In genomic region chr5:149071756-149072155, GRCh38 we compare ENCODE assay signal across 24 cellular contexts. TPM values are rescaled to one million over a fixed set of nuclear protein-coding genes. Genes with fewer than 3 reads are reported as not detected.
DNase-seq lines count a peak whose midpoint lies in the region; ATAC-seq and TF ChIP-seq lines count a peak whose summit lies in the region.
"Had no signal": no experiment of that assay in that cellular context is flagged by ENCODE, and none has a peak within 500 bp of the region (broad histone marks: within the 10 kb centered on the region; RNA-seq: fewer than 3 reads in every experiment).

No MANE protein-coding gene starts in this region.

- no peak overlapping the region for H2AFZ ChIP-seq in PC-9

- no peak for TF ChIP-seq POLR2A in esophagus muscularis mucosa (IDR thresholded peaks at IDR 0.05; ENCODE audit: low read depth)

- H3K27me3 ChIP-seq in PC-9 (ENCODE audit: insufficient read depth, low read depth), result no peaks in the 10 kb centered on the region
- no peaks in the 10 kb centered on the region for H3K27me3 ChIP-seq in esophagus muscularis mucosa
- H3K27me3 ChIP-seq: BE2C, SJCRH30 had no signal

- H3K36me3 ChIP-seq in PC-9 (ENCODE audit: low read depth) (peaks cover 56% of the 10 kb centered on the region), esophagus muscularis mucosa (no peaks in the 10 kb centered on the region)
- H3K36me3 ChIP-seq: BE2C, HAP-1, SJCRH30 had no signal

- H3K4me3 ChIP-seq in PC-9, result no peak overlapping the region
- H3K4me3 ChIP-seq in esophagus muscularis mucosa, result no peak overlapping the region
- H3K4me3 ChIP-seq: HAP-1, SJCRH30 had no signal

- peaks cover 47% of the 10 kb centered on the region for H3K4me1 ChIP-seq in PC-9 (replicated peaks; ENCODE audit: insufficient read depth)
- H3K4me1 ChIP-seq in esophagus muscularis mucosa, result peaks cover 0 to 5% (median 0%) of the 10 kb centered on the region in 4 donors
- H3K4me1 ChIP-seq: HAP-1, SJCRH30 had no signal

- TF ChIP-seq CTCF in PC-9 (conservative IDR thresholded peaks at IDR 0.05), result no peak
- TF ChIP-seq CTCF in esophagus muscularis mucosa (IDR thresholded peaks at IDR 0.05), result no peak

- no peak for ATAC-seq in GM18519 (IDR thresholded peaks at IDR 0.05; ENCODE audit: low FRiP score, unreplicated experiment)
- ATAC-seq: SK-N-SH treated with all-trans-retinoic acid at 6 μM for 48 hours had no signal

- peaks cover 64% of the 10 kb centered on the region for H3K9me3 ChIP-seq in PC-9 (ENCODE audit: insufficient read depth, low read depth)
- H3K9me3 ChIP-seq in esophagus muscularis mucosa, result peaks cover 0 to 5% (median 0%) of the 10 kb centered on the region in 4 donors
- H3K9me3 ChIP-seq: HAP-1, SJCRH30 had no signal

- POLR2A ChIA-PET in PC-9 (lab: Charles Lee; ENCODE audit: unreplicated experiment), result no interaction called here

- H3K27ac ChIP-seq in PC-9 (peak overlapping the region; percentile 79), esophagus muscularis mucosa (replicated peaks in 1 of 4) (no peak overlapping the region)
- H3K27ac ChIP-seq: 22Rv1, KMS-11, SJCRH30 had no signal

- no TSS peak for BruUV-seq in PC-9 (replicated peaks; lab: Mats Ljungman, UMichigan)

- CTCF ChIA-PET in PC-9 (lab: Charles Lee), result interaction anchor here (0.6 kb wide), 1 partner anchor 750 kb away, joined by 4 read pairs; no protein-coding TSS in a partner anchor

- H3F3A ChIP-seq in PC-9 (ENCODE audit: insufficient read depth, low read depth), result peaks cover 29% of the 10 kb centered on the region

- 60% methylated on average over 2 of the region's 2 CpGs for WGBS in esophagus muscularis mucosa

- no peaks in the 10 kb centered on the region for H3K79me2 ChIP-seq in PC-9 (ENCODE audit: low read depth)

- TF ChIP-seq EP300 in esophagus muscularis mucosa (IDR thresholded peaks at IDR 0.05), result no peak

- peak; percentile 9 for DNase-seq in DMS153 (lab: John Stamatoyannopoulos, UW)
- no peak for DNase-seq in DMS153 treated with DMSO at 0.1 percent for 48 hours (lab: John Stamatoyannopoulos, UW; ENCODE audit: unreplicated experiment)
- peak; percentile 19 for DNase-seq in ACHN
- DNase-seq in PC-9, result peak in 1 of 2 experiments; percentile 44
- peak; percentile 45 for DNase-seq in esophagus muscularis mucosa (ENCODE audit: extremely low spot score)
- DNase-seq in stimulated activated CD4-positive, alpha-beta T cell treated with anti-CD3 and anti-CD28 coated beads, Interleukin-12 subunit alpha, Interleukin-12 subunit beta, amount 100 ng/mL, for 4 hours, result no peak
- no peak for DNase-seq in NCI-H2196 treated with DMSO at 0.1 percent for 48 hours (lab: John Stamatoyannopoulos, UW; ENCODE audit: unreplicated experiment)
- DNase-seq: BE2C; CD8-positive, alpha-beta memory T cell; GOT3; NCI-H1048; NCI-H1436; NCI-H187; NCI-H446 treated with DMSO at 0.1 percent for 48 hours; NCI-H526; NCI-H82; SJCRH30 had no signal

- intact Hi-C loops in PC-9 (cut with micrococcal nuclease; ENCODE audit: unreplicated experiment) (loop anchor here (2.0 kb wide), 1 partner anchor 57 kb away; no protein-coding TSS in a partner anchor), esophagus muscularis mucosa (cut with DNase I) (no loop called here)

- H3K4me2 ChIP-seq in PC-9, result no peak overlapping the region
- H3K4me2 ChIP-seq: KMS-11 had no signal

- H3K9me2 ChIP-seq in PC-9 (ENCODE audit: insufficient read depth), result no peaks in the 10 kb centered on the region

- no peaks in the 10 kb centered on the region for H4K20me1 ChIP-seq in PC-9 (ENCODE audit: insufficient read depth)

- in situ Hi-C loops in ACHN (cut with HindIII; ENCODE audit: low pct_ligation_motif_present, low pct_unique_long_range_greater_than_20kb, low sequenced_read_pairs), result no loop called here

RNA-seq across cellular contexts. Expression of gene SH3TC2, which starts 8.9 kb away (rescaled TPM):
- total RNA-seq in PC-9 (2021) (32.1 and 38.8 TPM in 2 replicates), esophagus muscularis mucosa (1 to 10 TPM in 3 of 4 donors, under 1 TPM in 1; 0.84 to 2.4 (median 1.7) TPM)
- total RNA-seq: CD8-positive, alpha-beta memory T cell; G401; OCI-LY7 had no signal

Comparison
In these comparisons a context has a peak if more than half of its experiments do, and no peak if none do; other contexts are left out.
1. DNase-seq: peak in DMS153 (single experiment), ACHN (single experiment) and esophagus muscularis mucosa (single experiment); none in DMS153 treated with DMSO at 0.1 percent for 48 hours (single experiment), stimulated activated CD4-positive, alpha-beta T cell treated with anti-CD3 and anti-CD28 coated beads, Interleukin-12 subunit alpha, Interleukin-12 subunit beta, amount 100 ng/mL, for 4 hours (single experiment) and NCI-H2196 treated with DMSO at 0.1 percent for 48 hours (single experiment).